ENCODE assay signal across 8 cellular contexts in genomic region chr6:42979523-42980177, GRCh38. TPM values are rescaled to one million over a fixed set of nuclear protein-coding genes. Genes with fewer than 3 reads are reported as not detected.
DNase-seq lines count a peak whose midpoint lies in the region; ATAC-seq and TF ChIP-seq lines count a peak whose summit lies in the region.

No MANE protein-coding gene starts in this region.

- H3K36me3 Mint-ChIP-seq in activated naive CD8-positive, alpha-beta T cell treated with anti-CD3 and anti-CD28 coated beads, Interleukin-2, amount 10 ng/mL, durations not matched to agents 7 days and 5 days, result peaks cover 11% of the 10 kb centered on the region

- H3K9me3 ChIP-seq in ES-I3 (ENCODE audit: control insufficient read depth, insufficient read depth, low read length) (no peaks in the 10 kb centered on the region), HUES6 (ENCODE audit: control insufficient read depth, insufficient read depth, low read depth, low read length) (no peaks in the 10 kb centered on the region), spleen (no peaks in the 10 kb centered on the region)

- peak overlapping the region; percentile 36; the same call in 1 of the 2 replicates for H3K27ac ChIP-seq in HUES6 (ENCODE audit: low read depth, low read length)
- peak overlapping the region; percentile 79 to 96 (median 92) for H3K27ac ChIP-seq in spleen

- H3K27me3 Mint-ChIP-seq in activated naive CD8-positive, alpha-beta T cell treated with anti-CD3 and anti-CD28 coated beads, Interleukin-2, amount 10 ng/mL, durations not matched to agents 7 days and 5 days, result no peaks in the 10 kb centered on the region

- no peaks in the 10 kb centered on the region for H3K9me3 Mint-ChIP-seq in activated naive CD8-positive, alpha-beta T cell treated with anti-CD3 and anti-CD28 coated beads, Interleukin-2, amount 10 ng/mL, durations not matched to agents 7 days and 5 days

- peaks cover 35% of the 10 kb centered on the region for H3K4me1 Mint-ChIP-seq in activated naive CD8-positive, alpha-beta T cell treated with anti-CD3 and anti-CD28 coated beads, Interleukin-2, amount 10 ng/mL, durations not matched to agents 7 days and 5 days

- H3K4me3 Mint-ChIP-seq in activated naive CD8-positive, alpha-beta T cell treated with anti-CD3 and anti-CD28 coated beads, Interleukin-2, amount 10 ng/mL, durations not matched to agents 7 days and 5 days, result peak overlapping the region; percentile 89

- intact Hi-C loops in spleen (cut with DNase I; ENCODE audit: low total_unique reads), result no loop called here

- H3K4me3 ChIP-seq in HUES6 (ENCODE audit: low read depth, low read length), result peak overlapping the region; percentile 73
- peak overlapping the region; percentile 70 for H3K4me3 ChIP-seq in iPS-11a (ENCODE audit: low read depth, low read length)
- H3K4me3 ChIP-seq in spleen, result peak overlapping the region; percentile 69 to 98 (median 93)

- H3K4me1 ChIP-seq in ES-I3 (ENCODE audit: insufficient read depth, low read length) (no peaks in the 10 kb centered on the region), HUES6 (ENCODE audit: control insufficient read depth, insufficient read depth, low read length) (peaks cover 5% of the 10 kb centered on the region; the same call in 1 of the 2 replicates), spleen (peaks cover 28 to 70% (median 55%) of the 10 kb centered on the region in 6 donors)

- no peaks in the 10 kb centered on the region for H3K36me3 ChIP-seq in ES-I3 (ENCODE audit: insufficient read depth, low read length)
- no peaks in the 10 kb centered on the region for H3K36me3 ChIP-seq in HUES6 (ENCODE audit: control insufficient read depth, insufficient read depth, low read length)
- H3K36me3 ChIP-seq in spleen, result peaks cover 0 to 7% (median 0%) of the 10 kb centered on the region in 6 donors

- H3K9ac ChIP-seq in ES-I3 (ENCODE audit: low read depth, low read length) (peak overlapping the region; percentile 61), HUES6 (ENCODE audit: low read length) (peak overlapping the region; percentile 70)

- H3K27ac Mint-ChIP-seq in activated naive CD8-positive, alpha-beta T cell treated with anti-CD3 and anti-CD28 coated beads, Interleukin-2, amount 10 ng/mL, durations not matched to agents 7 days and 5 days, result peak overlapping the region; percentile 98

- DNase-seq in activated naive CD8-positive, alpha-beta T cell treated with anti-CD3 and anti-CD28 coated beads, Interleukin-2, amount 10 ng/mL, durations not matched to agents 7 days and 5 days, result no peak
- DNase-seq in spleen (no peak), NCI-H526 treated with DMSO at 0.1 percent for 48 hours (lab: John Stamatoyannopoulos, UW) (no peak)

- no peak for TF ChIP-seq CTCF in spleen (IDR thresholded peaks at IDR 0.05 in 8 of 11, conservative IDR thresholded peaks at IDR 0.05 in 3 of 11)

- WGBS in spleen, 5 donors, result 32 to 39% (median 33%) methylated on average over 9 of the region's 9 CpGs

- H3K27me3 ChIP-seq in HUES6 (ENCODE audit: control insufficient read depth, insufficient read depth, low read length), result no peaks in the 10 kb centered on the region
- no peaks in the 10 kb centered on the region for H3K27me3 ChIP-seq in spleen (replicated peaks in 1 of 7)

- POLR2A ChIA-PET in activated naive CD8-positive, alpha-beta T cell treated with anti-CD3 and anti-CD28 coated beads, Interleukin-2, amount 10 ng/mL, durations not matched to agents 7 days and 5 days (lab: Charles Lee), result interaction anchor here (0.6 to 3.4 kb wide), 28 partner anchors 8 to 234 kb away, joined by 3 to 66 read pairs (median 6); partner anchors contain the start of genes BICRAL, CNPY3, CUL7 and CUL9

- no peak for TF ChIP-seq POLR2A in spleen (IDR thresholded peaks at IDR 0.05)

- ATAC-seq in activated naive CD8-positive, alpha-beta T cell treated with anti-CD3 and anti-CD28 coated beads, Interleukin-2, amount 10 ng/mL, durations not matched to agents 7 days and 5 days (ENCODE audit: low read depth), result peak; percentile 2
- ATAC-seq in GM18861 (IDR thresholded peaks at IDR 0.05; ENCODE audit: unreplicated experiment) (no peak), GM21619 (IDR thresholded peaks at IDR 0.05; ENCODE audit: unreplicated experiment) (no peak)

RNA-seq across cellular contexts. Expression of gene PEX6, which starts 0.7 kb away (rescaled TPM):
- total RNA-seq in activated naive CD8-positive, alpha-beta T cell treated with anti-CD3 and anti-CD28 coated beads, Interleukin-2, amount 10 ng/mL, durations not matched to agents 7 days and 5 days, result 10 to 100 TPM; 27.1 to 27.6 TPM
- 10 to 100 TPM; 11.1 to 24.3 (median 19.8) TPM for total RNA-seq in spleen
- 10 to 100 TPM; 12.7 to 25.5 (median 16.8) TPM for polyA plus RNA-seq in spleen

RNA-seq across cellular contexts. Expression of gene PPP2R5D, which starts 4.7 kb away (rescaled TPM):
- total RNA-seq in activated naive CD8-positive, alpha-beta T cell treated with anti-CD3 and anti-CD28 coated beads, Interleukin-2, amount 10 ng/mL, durations not matched to agents 7 days and 5 days, result 10 to 100 TPM; 54.7 to 58.8 TPM
- total RNA-seq in spleen, result 10 to 100 TPM; 23.6 to 40.2 (median 27.7) TPM
- 10 to 100 TPM; 15.3 to 18.1 (median 15.6) TPM for polyA plus RNA-seq in spleen

RNA-seq across cellular contexts. Expression of gene GNMT, which starts 19.1 kb away (rescaled TPM):
- 1 to 10 TPM; 1.0 to 1.2 TPM for total RNA-seq in activated naive CD8-positive, alpha-beta T cell treated with anti-CD3 and anti-CD28 coated beads, Interleukin-2, amount 10 ng/mL, durations not matched to agents 7 days and 5 days
- 1 to 10 TPM in 6 of 7 donors, under 1 TPM in 1; 0.68 to 3.0 (median 2.0) TPM for total RNA-seq in spleen
- 1 to 10 TPM; 1.2 to 2.3 (median 1.4) TPM for polyA plus RNA-seq in spleen

RNA-seq across cellular contexts. Expression of gene MEA1, which starts 34.1 kb away (rescaled TPM):
- total RNA-seq in activated naive CD8-positive, alpha-beta T cell treated with anti-CD3 and anti-CD28 coated beads, Interleukin-2, amount 10 ng/mL, durations not matched to agents 7 days and 5 days, result 10 to 100 TPM; 61.2 to 70.1 TPM
- 10 to 100 TPM; 33.3 to 51.4 (median 39.4) TPM for total RNA-seq in spleen
- 10 to 100 TPM; 79.2 to 89.4 (median 88.9) TPM for polyA plus RNA-seq in spleen

RNA-seq across cellular contexts. Expression of gene KLHDC3, which starts 34.4 kb away (rescaled TPM):
- total RNA-seq in activated naive CD8-positive, alpha-beta T cell treated with anti-CD3 and anti-CD28 coated beads, Interleukin-2, amount 10 ng/mL, durations not matched to agents 7 days and 5 days, result 10 to 100 TPM; 69.4 to 69.9 TPM
- 10 to 100 TPM; 37.3 to 89.2 (median 68.7) TPM for total RNA-seq in spleen
- 10 to 100 TPM; 53.0 to 83.2 (median 54.8) TPM for polyA plus RNA-seq in spleen
